27 cellular contexts compared by ENCODE assay signal in the genomic region with DNA sequence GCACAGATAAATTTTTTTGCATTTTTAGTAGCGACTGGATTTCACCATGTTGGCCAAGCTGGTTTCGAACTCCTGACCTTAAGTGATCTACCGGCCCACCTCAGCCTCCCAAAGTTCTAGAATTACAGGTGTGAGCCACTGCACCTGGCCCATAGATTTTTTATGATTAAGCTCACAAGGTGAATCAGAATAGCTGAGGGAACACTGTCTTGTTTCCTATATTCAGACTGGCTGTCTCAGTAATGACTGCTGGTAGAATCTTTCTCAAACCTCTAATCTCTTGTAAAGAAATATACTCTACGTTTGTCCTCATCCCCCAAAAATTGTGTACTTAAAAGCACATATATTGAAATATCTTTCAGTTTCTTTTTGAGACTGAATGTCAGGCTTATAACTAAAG.
"Had no signal": no experiment of that assay in that cellular context is flagged by ENCODE, and none has a peak within 500 bp of the region (broad histone marks: within the 10 kb centered on the region; RNA-seq: fewer than 3 reads in every experiment).

No MANE protein-coding gene starts in this region.

- H2AFZ ChIP-seq: hepatocyte had no signal

- DNase-seq: activated CD4-positive, alpha-beta memory T cell treated with anti-CD3 and anti-CD28 coated beads, Interleukin-2, amount 10 ng/mL, durations not matched to agents 7 days and 5 days; activated CD4-positive, alpha-beta T cell treated with anti-CD3 and anti-CD28 coated beads for 36 hours; activated CD4-positive, alpha-beta T cell treated with anti-CD3 and anti-CD28 coated beads, Interleukin-2, amount 10 ng/mL, durations not matched to agents 24 days and 14 days; activated CD4-positive, alpha-beta T cell treated with anti-CD3 and anti-CD28 coated beads, Interleukin-2, amount 50 U/mL, for 4 hours; activated CD4-positive, CD25-positive, alpha-beta regulatory T cell; activated CD4-positive, CD25-positive, alpha-beta regulatory T cell treated with anti-CD3 and anti-CD28 coated beads, Interleukin-2, amount 50 U/mL, for 72 hours; activated CD8-positive, alpha-beta memory T cell treated with anti-CD3 and anti-CD28 coated beads, Interleukin-2, amount 50 U/mL, for 48 hours; activated gamma-delta T cell; activated naive CD4-positive, alpha-beta T cell; activated naive CD4-positive, alpha-beta T cell treated with anti-CD3 and anti-CD28 coated beads, Interleukin-2, amount 10 ng/mL, durations not matched to agents 7 days and 5 days; activated naive CD8-positive, alpha-beta T cell treated with anti-CD3 and anti-CD28 coated beads, Interleukin-2, amount 10 ng/mL, durations not matched to agents 7 days and 5 days; activated T-cell treated with anti-CD3 and anti-CD28 coated beads for 4 hours; activated T-cell treated with anti-CD3 and anti-CD28 coated beads, Interleukin-2, amount 50 U/mL, for 24 hours; activated T-cell treated with anti-CD3 and anti-CD28 coated beads, Interleukin-2, amount 50 U/mL, for 72 hours; caudate nucleus; cortex of kidney; effector CD4-positive, alpha-beta T cell; effector memory CD8-positive, alpha-beta T cell; erythroblast; foreskin melanocyte; heart right ventricle; T-helper 2 cell had no signal

- H3K36me3 ChIP-seq: ascending aorta, esophagus muscularis mucosa, gastroesophageal sphincter, heart right ventricle had no signal

- H3K4me3 ChIP-seq: ascending aorta, esophagus muscularis mucosa, gastroesophageal sphincter, heart right ventricle, hepatocyte had no signal

- H3K27ac ChIP-seq: ascending aorta, esophagus muscularis mucosa, gastroesophageal sphincter, heart right ventricle, hepatocyte had no signal

- H3K9me3 ChIP-seq: ascending aorta, esophagus muscularis mucosa, gastroesophageal sphincter, heart right ventricle had no signal

- H3K4me2 ChIP-seq: hepatocyte had no signal

- H3K79me2 ChIP-seq: hepatocyte had no signal

- H3K4me1 ChIP-seq: ascending aorta, esophagus muscularis mucosa, gastroesophageal sphincter, heart right ventricle had no signal

- H3K27me3 ChIP-seq: ascending aorta, esophagus muscularis mucosa, gastroesophageal sphincter, heart right ventricle, hepatocyte had no signal

- ATAC-seq: activated CD4-positive, alpha-beta T cell treated with anti-CD3 and anti-CD28 coated beads for 36 hours; activated naive CD4-positive, alpha-beta T cell treated with anti-CD3 and anti-CD28 coated beads, Interleukin-2, amount 50 U/mL, for 72 hours; activated T-cell treated with anti-CD3 and anti-CD28 coated beads, Interleukin-2, amount 50 U/mL, for 72 hours; effector memory CD8-positive, alpha-beta T cell; gastroesophageal sphincter; heart right ventricle had no signal
